ENCODE assay signal across 8 cellular contexts in genomic region chr18:48488388-48488850, GRCh38. TPM values are rescaled to one million over a fixed set of nuclear protein-coding genes. Genes with fewer than 3 reads are reported as not detected.
DNase-seq lines count a peak whose midpoint lies in the region; TF ChIP-seq lines count a peak whose summit lies in the region.

No MANE protein-coding gene starts in this region.

- DNase-seq in GM03348 (ENCODE audit: low spot score) (peak; percentile 77), T1000 (lab: John Stamatoyannopoulos, UW) (peak; percentile 53), glomerular endothelial cell (ENCODE audit: extremely low read depth, low read depth, low spot score) (peak; percentile 87), prostate gland (ENCODE audit: low spot score) (peak; percentile 54), GM19240 (ENCODE audit: insufficient read length, low spot score) (no peak), NCI-H446 treated with DMSO at 0.1 percent for 48 hours (lab: John Stamatoyannopoulos, UW) (no peak), GM13976 (ENCODE audit: low spot score) (no peak), NAMALWA (ENCODE audit: low spot score) (no peak)

- WGBS in prostate gland: 51% methylated on average over 3 of the region's 3 CpGs

- peaks cover under 1% of the 10 kb centered on the region for H3K4me1 ChIP-seq in prostate gland (replicated peaks)

- in situ Hi-C loops in GM13976 (cut with MboI; ENCODE audit: low sequenced_read_pairs, unreplicated experiment): no loop called here

- intact Hi-C loops in prostate gland (cut with DNase I): no loop called here

- no peaks in the 10 kb centered on the region for H3K36me3 ChIP-seq in prostate gland

- H3K27ac ChIP-seq in prostate gland: no peak overlapping the region

- no peak overlapping the region for H3K4me3 ChIP-seq in prostate gland

- no peaks in the 10 kb centered on the region for H3K27me3 ChIP-seq in prostate gland (replicated peaks; ENCODE audit: insufficient read depth)

- H3K9me3 ChIP-seq in prostate gland: no peaks in the 10 kb centered on the region

- no peak for TF ChIP-seq CTCF in prostate gland (IDR thresholded peaks at IDR 0.05)
- TF ChIP-seq CTCF in GM13976 (IDR thresholded peaks at IDR 0.05; ENCODE audit: borderline replicate concordance, control extremely low read depth, extremely low read depth, insufficient read depth, missing control alignments): no peak

- TF ChIP-seq POLR2A in prostate gland (IDR thresholded peaks at IDR 0.05): no peak

RNA-seq across cellular contexts. Expression of gene CTIF, which starts 50.4 kb away (rescaled TPM):
- total RNA-seq in glomerular endothelial cell: 32.8 and 55.4 TPM in 2 replicates
- 10 to 100 TPM in 1 of 2 donors, 1 to 10 TPM in 1; 8.1 to 57.9 TPM for total RNA-seq in prostate gland

Comparison
In these comparisons a context has a peak if more than half of its experiments do, and no peak if none do; other contexts are left out.
1. DNase-seq: peak in GM03348 (single experiment), T1000 (single experiment), glomerular endothelial cell (single experiment) and prostate gland (single experiment); none in GM19240 (single experiment), NCI-H446 treated with DMSO at 0.1 percent for 48 hours (single experiment), GM13976 (single experiment) and NAMALWA (single experiment).